Comparison of ENCODE assay signal across 8 cellular contexts in the genomic region with DNA sequence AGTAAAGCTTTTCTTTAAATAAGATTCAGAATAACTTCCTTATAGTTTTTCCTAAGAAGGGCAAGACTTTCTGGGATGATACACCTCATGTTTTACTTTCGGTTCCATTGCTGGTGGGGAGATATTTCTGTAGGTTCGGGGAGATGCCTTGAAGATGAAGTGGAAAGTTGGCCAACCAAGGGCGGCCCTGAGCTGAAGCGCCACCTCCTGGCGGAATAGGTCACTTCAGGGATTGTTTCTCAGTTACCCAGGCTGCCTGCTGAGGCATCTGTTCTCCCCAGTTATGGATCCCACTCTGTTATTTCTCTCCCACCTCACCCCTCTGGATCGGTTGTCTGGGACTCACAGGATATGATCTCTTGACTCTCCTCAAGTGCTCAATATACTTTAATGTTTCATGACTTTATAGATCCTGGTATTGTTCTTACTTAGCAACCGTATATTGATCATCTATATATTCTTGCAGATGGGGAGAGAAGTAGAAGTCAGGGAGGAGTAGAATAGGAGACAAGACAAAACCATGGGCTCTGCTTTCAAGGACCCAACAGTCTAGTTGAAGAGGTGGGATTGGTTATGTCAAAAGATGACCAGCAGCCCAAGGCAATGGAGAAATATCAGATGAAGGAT. TPM values are rescaled to one million over a fixed set of nuclear protein-coding genes. Genes with fewer than 3 reads are reported as not detected.
DNase-seq lines count a peak whose midpoint lies in the region; ATAC-seq and TF ChIP-seq lines count a peak whose summit lies in the region.

No MANE protein-coding gene starts in this region.

- H3F3A ChIP-seq in PC-3 (ENCODE audit: low read length, unreplicated experiment): no peaks in the 10 kb centered on the region

- H3K79me2 ChIP-seq in PC-3 (ENCODE audit: low read length): no peaks in the 10 kb centered on the region

- no peak overlapping the region for H3K4me3 Mint-ChIP-seq in CD8-positive, alpha-beta T cell
- no peak overlapping the region for H3K4me3 Mint-ChIP-seq in activated T-cell treated with anti-CD3 and anti-CD28 coated beads, Interleukin-2, amount 50 U/mL, for 24 hours

- H3K27ac Mint-ChIP-seq in CD8-positive, alpha-beta T cell: no peak overlapping the region
- no peak overlapping the region for H3K27ac Mint-ChIP-seq in activated T-cell treated with anti-CD3 and anti-CD28 coated beads, Interleukin-2, amount 50 U/mL, for 24 hours

- no peak overlapping the region for H3K4me2 ChIP-seq in PC-3 (ENCODE audit: low read length)

- H3K9ac ChIP-seq in PC-3 (ENCODE audit: low read length): no peak overlapping the region

- no peak overlapping the region for H3K4me3 ChIP-seq in CD8-positive, alpha-beta T cell (ENCODE audit: low read depth, low read length)
- H3K4me3 ChIP-seq in PC-3 (ENCODE audit: low read length) (no peak overlapping the region), gastroesophageal sphincter (no peak overlapping the region), psoas muscle (no peak overlapping the region)

- CTCF ChIA-PET in CD8-positive, alpha-beta T cell (lab: Charles Lee): interaction anchor here (0.7 to 4.2 kb wide), 14 partner anchors 10 to 659 kb away, joined by 3 to 37 read pairs (median 3); no protein-coding TSS in a partner anchor
- CTCF ChIA-PET in PC-3 (lab: Charles Lee): no interaction called here

- H3K27ac ChIP-seq in CD8-positive, alpha-beta T cell (ENCODE audit: low read depth, low read length): no peak overlapping the region
- no peak overlapping the region for H3K27ac ChIP-seq in PC-3 (ENCODE audit: low read length)
- H3K27ac ChIP-seq in gastroesophageal sphincter: no peak overlapping the region
- no peak overlapping the region for H3K27ac ChIP-seq in psoas muscle

- no peaks in the 10 kb centered on the region for H3K9me3 ChIP-seq in CD8-positive, alpha-beta T cell (ENCODE audit: low read length)
- H3K9me3 ChIP-seq in PC-3 (ENCODE audit: low read length) (no peaks in the 10 kb centered on the region), gastroesophageal sphincter (no peaks in the 10 kb centered on the region), psoas muscle (no peaks in the 10 kb centered on the region)

- no peaks in the 10 kb centered on the region for H3K9me2 ChIP-seq in PC-3 (replicated peaks; ENCODE audit: low read length)

- no peaks in the 10 kb centered on the region for H4K20me1 ChIP-seq in PC-3 (ENCODE audit: low read length)

- intact Hi-C loops in CD8-positive, alpha-beta T cell (cut with DNase I, micrococcal nuclease): loop anchor here (1.0 to 10.0 kb wide), 8 partner anchors 178 to 975 kb away; no protein-coding TSS in a partner anchor
- intact Hi-C loops in PC-3 (cut with micrococcal nuclease): loop anchor here (1.0 to 5.0 kb wide), 4 partner anchors 23 to 657 kb away; partner anchors contain the start of gene MEGF10
- intact Hi-C loops in psoas muscle (cut with DNase I): loop anchor here (5.0 to 10.0 kb wide), 2 partner anchors 479 to 657 kb away; no protein-coding TSS in a partner anchor

- DNase-seq in CD8-positive, alpha-beta T cell: peak; percentile 41 to 79 (median 54)
- DNase-seq in PC-3 (peak; percentile 71), psoas muscle (peak; percentile 51 to 71), retina (no peak)
- peak; percentile 78 for DNase-seq in activated T-cell treated with anti-CD3 and anti-CD28 coated beads, Interleukin-2, amount 50 U/mL, for 24 hours

- no peaks in the 10 kb centered on the region for H3K9me3 Mint-ChIP-seq in CD8-positive, alpha-beta T cell
- H3K9me3 Mint-ChIP-seq in activated T-cell treated with anti-CD3 and anti-CD28 coated beads, Interleukin-2, amount 50 U/mL, for 24 hours: no peaks in the 10 kb centered on the region

- WGBS in gastroesophageal sphincter (ENCODE audit: low coverage in 1 of 2), 2 donors: 50 to 57% methylated on average over 5 to 6 of the region's 7 CpGs
- WGBS in psoas muscle, 3 donors: 55 to 66% (median 61%) methylated on average over 7 of the region's 7 CpGs

- TF ChIP-seq POLR2A in gastroesophageal sphincter (IDR thresholded peaks at IDR 0.05): no peak

- H3K36me3 ChIP-seq in CD8-positive, alpha-beta T cell (ENCODE audit: insufficient read depth, low read length): no peaks in the 10 kb centered on the region
- no peaks in the 10 kb centered on the region for H3K36me3 ChIP-seq in PC-3 (ENCODE audit: low read depth, low read length)
- no peaks in the 10 kb centered on the region for H3K36me3 ChIP-seq in gastroesophageal sphincter
- no peaks in the 10 kb centered on the region for H3K36me3 ChIP-seq in psoas muscle (ENCODE audit: insufficient read depth in 1 of 2, low read depth in 1 of 2)

- peak; percentile 65 for ATAC-seq in CD8-positive, alpha-beta T cell
- ATAC-seq in GM19023 (IDR thresholded peaks at IDR 0.05; ENCODE audit: unreplicated experiment): peak; percentile 97
- peak; percentile 94 for ATAC-seq in HG03108 (IDR thresholded peaks at IDR 0.05; ENCODE audit: unreplicated experiment)
- peak; percentile 80 for ATAC-seq in PC-3
- no peak for ATAC-seq in gastroesophageal sphincter
- ATAC-seq in psoas muscle: peak in 2 of 4 donors; percentile 70 to 76

- H3K4me1 ChIP-seq in CD8-positive, alpha-beta T cell (ENCODE audit: insufficient read depth, low read length): no peaks in the 10 kb centered on the region
- H3K4me1 ChIP-seq in PC-3 (ENCODE audit: insufficient read depth, low read length): no peaks in the 10 kb centered on the region
- peaks cover 0 to 9% (median 0%) of the 10 kb centered on the region in 3 donors for H3K4me1 ChIP-seq in gastroesophageal sphincter
- H3K4me1 ChIP-seq in psoas muscle: peaks cover 8% of the 10 kb centered on the region

- H2AFZ ChIP-seq in PC-3 (ENCODE audit: low read length): no peak overlapping the region

- H3K36me3 Mint-ChIP-seq in CD8-positive, alpha-beta T cell: no peaks in the 10 kb centered on the region
- H3K36me3 Mint-ChIP-seq in activated T-cell treated with anti-CD3 and anti-CD28 coated beads, Interleukin-2, amount 50 U/mL, for 24 hours (ENCODE audit: low read depth): no peaks in the 10 kb centered on the region

- no TSS peak for BruUV-seq in PC-3 (replicated peaks; lab: Mats Ljungman, UMichigan)

- H3K27me3 ChIP-seq in CD8-positive, alpha-beta T cell (ENCODE audit: insufficient read depth, low read length): no peaks in the 10 kb centered on the region
- H3K27me3 ChIP-seq in PC-3 (ENCODE audit: low read length) (peaks cover 51% of the 10 kb centered on the region), gastroesophageal sphincter (no peaks in the 10 kb centered on the region), psoas muscle (ENCODE audit: insufficient read depth in 3 of 3, low read length in 2 of 3) (no peaks in the 10 kb centered on the region)

- no peak for TF ChIP-seq EP300 in gastroesophageal sphincter (IDR thresholded peaks at IDR 0.05)

- POLR2A ChIA-PET in CD8-positive, alpha-beta T cell (lab: Charles Lee): no interaction called here
- POLR2A ChIA-PET in PC-3 (lab: Charles Lee; ENCODE audit: unreplicated experiment): no interaction called here

- peak; percentile 79 for TF ChIP-seq CTCF in CD8-positive, alpha-beta T cell (IDR thresholded peaks at IDR 0.05)
- TF ChIP-seq CTCF in PC-3 (conservative IDR thresholded peaks at IDR 0.05; ENCODE audit: low read depth, low read length) (peak; percentile 89), gastroesophageal sphincter (IDR thresholded peaks at IDR 0.05) (peak; percentile 15 to 62 (median 38)), psoas muscle (IDR thresholded peaks at IDR 0.05) (peak; percentile 69)

- no peaks in the 10 kb centered on the region for H3K4me1 Mint-ChIP-seq in CD8-positive, alpha-beta T cell (ENCODE audit: low read depth)
- H3K4me1 Mint-ChIP-seq in activated T-cell treated with anti-CD3 and anti-CD28 coated beads, Interleukin-2, amount 50 U/mL, for 24 hours (ENCODE audit: low read depth): peaks cover 1% of the 10 kb centered on the region

- H3K27me3 Mint-ChIP-seq in CD8-positive, alpha-beta T cell (ENCODE audit: low read depth): no peaks in the 10 kb centered on the region
- H3K27me3 Mint-ChIP-seq in activated T-cell treated with anti-CD3 and anti-CD28 coated beads, Interleukin-2, amount 50 U/mL, for 24 hours: peaks cover 5% of the 10 kb centered on the region

RNA-seq across cellular contexts. Expression of gene MEGF10, which starts 23.4 kb away (rescaled TPM):
- not detected for total RNA-seq in CD8-positive, alpha-beta T cell
- total RNA-seq in PC-3 (2014; rRNA removed) (not detected in 2 replicates), gastroesophageal sphincter (1 to 10 TPM in 2 of 4 donors, under 1 TPM in 2; 0.27 to 5.4 (median 0.97) TPM), psoas muscle (10 to 100 TPM in 2 of 4 donors, 1 to 10 TPM in 2; 1.6 to 23.6 (median 7.9) TPM)
- 1 to 10 TPM in 2 of 3 donors, under 1 TPM in 1; 0.68 to 2.2 (median 1.2) TPM for polyA plus RNA-seq in psoas muscle

Comparison
In these comparisons a context has a peak if more than half of its experiments do, and no peak if none do; other contexts are left out.
1. CTCF ChIP-seq: peak in every context shown above with its lines; median percentile 89 in PC-3; 79 in CD8-positive, alpha-beta T cell; 69 in psoas muscle; 38 in gastroesophageal sphincter.